Comparison of ENCODE assay signal across 20 cellular contexts in the genomic region with DNA sequence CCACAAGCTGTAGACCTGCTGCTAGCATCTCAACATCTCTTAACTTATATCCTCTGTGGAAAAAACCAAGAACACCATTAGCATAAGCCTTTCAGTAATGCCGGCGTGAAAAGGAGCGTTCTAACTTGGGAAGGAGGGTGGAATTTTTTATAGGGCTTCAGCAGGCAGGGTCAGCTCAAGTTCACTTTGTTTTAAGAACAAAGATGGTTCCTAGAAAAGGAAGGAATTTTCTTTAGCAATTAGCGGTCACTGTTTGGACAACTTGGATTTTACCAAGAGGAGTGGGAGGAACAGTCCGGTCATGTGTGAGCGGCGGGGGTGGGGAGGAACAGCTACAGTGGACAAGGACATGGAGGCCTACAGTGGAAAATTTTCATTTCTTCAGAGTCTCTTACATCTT. TPM values are rescaled to one million over a fixed set of nuclear protein-coding genes. Genes with fewer than 3 reads are reported as not detected.
DNase-seq lines count a peak whose midpoint lies in the region; ATAC-seq, FAIRE-seq and TF ChIP-seq lines count a peak whose summit lies in the region.
"Had no signal": no experiment of that assay in that cellular context is flagged by ENCODE, and none has a peak within 500 bp of the region (broad histone marks: within the 10 kb centered on the region; RNA-seq: fewer than 3 reads in every experiment).

No MANE protein-coding gene starts in this region.

- TF ChIP-seq RAD21 in A549 (conservative IDR thresholded peaks at IDR 0.05 in 1 of 2, IDR thresholded peaks at IDR 0.05 in 1 of 2) = no peak

- H3K4me3 ChIP-seq in A549 (no peak overlapping the region), hepatocyte (no peak overlapping the region), neural progenitor cell (no peak overlapping the region)
- H3K4me3 ChIP-seq in effector memory CD4-positive, alpha-beta T cell (ENCODE audit: insufficient read depth, low read depth, low read length, poor library complexity, severe bottlenecking) = no peak overlapping the region
- H3K4me3 ChIP-seq: BLaER1 had no signal

- no peaks in the 10 kb centered on the region for H4K20me1 ChIP-seq in hepatocyte (ENCODE audit: insufficient read depth, poor library complexity, severe bottlenecking)
- H4K20me1 ChIP-seq in neural progenitor cell (ENCODE audit: low read depth) = no peaks in the 10 kb centered on the region
- H4K20me1 ChIP-seq: BLaER1 had no signal

- H3K36me3 Mint-ChIP-seq in neural progenitor cell = no peaks in the 10 kb centered on the region
- H3K36me3 Mint-ChIP-seq: activated naive CD8-positive, alpha-beta T cell treated with anti-CD3 and anti-CD28 coated beads for 36 hours; natural killer cell; type B pancreatic cell had no signal

- peaks cover 32% of the 10 kb centered on the region for H3K4me1 ChIP-seq in A549
- no peaks in the 10 kb centered on the region for H3K4me1 ChIP-seq in hepatocyte (ENCODE audit: insufficient read depth)
- peaks cover 5% of the 10 kb centered on the region for H3K4me1 ChIP-seq in neural progenitor cell
- H3K4me1 ChIP-seq in effector memory CD4-positive, alpha-beta T cell (ENCODE audit: control insufficient read depth, insufficient read depth, low read length, poor library complexity, severe bottlenecking) = no peaks in the 10 kb centered on the region
- H3K4me1 ChIP-seq: BLaER1 had no signal

- TF ChIP-seq EP300 in A549 (IDR thresholded peaks at IDR 0.05) = no peak

- 91% methylated on average over 7 of the region's 7 CpGs for WGBS in A549 (ENCODE audit: missing lambda C conversion rate)
- whole genome bisulfite sequencing in hepatocyte (ENCODE audit: low lambda C conversion rate, missing lambda C conversion rate) = 59% methylated on average over 7 of the region's 7 CpGs

- H3K27ac ChIP-seq in A549 = peak overlapping the region; percentile 41 to 57
- peak overlapping the region; percentile 15 for H3K27ac ChIP-seq in hepatocyte
- H3K27ac ChIP-seq in neural progenitor cell = no peak overlapping the region
- no peak overlapping the region for H3K27ac ChIP-seq in effector memory CD4-positive, alpha-beta T cell (ENCODE audit: insufficient read depth, low read length, poor library complexity, severe bottlenecking)
- H3K27ac ChIP-seq: BLaER1, brain microvascular endothelial cell had no signal

- H3K9me2 ChIP-seq in hepatocyte (replicated peaks; ENCODE audit: insufficient read depth) = no peaks in the 10 kb centered on the region

- H3K79me2 ChIP-seq in hepatocyte (no peaks in the 10 kb centered on the region), neural progenitor cell (ENCODE audit: low read depth) (no peaks in the 10 kb centered on the region)

- peak overlapping the region; percentile 18 for H3K27ac Mint-ChIP-seq in neural progenitor cell
- H3K27ac Mint-ChIP-seq: activated CD4-positive, alpha-beta T cell treated with anti-CD3 and anti-CD28 coated beads, Interleukin-2, amount 10 ng/mL, durations not matched to agents 24 days and 14 days; activated naive CD8-positive, alpha-beta T cell treated with anti-CD3 and anti-CD28 coated beads for 36 hours; natural killer cell; type B pancreatic cell had no signal

- ATAC-seq in A549 = no peak
- ATAC-seq: natural killer cell had no signal

- no peak for DNase-seq in A549 (ENCODE audit: low read depth in 1 of 2, low spot score in 1 of 2)
- peak; percentile 16 for DNase-seq in amniotic epithelial cell (ENCODE audit: low read depth)
- no peak for DNase-seq in hepatocyte (ENCODE audit: low spot score)
- no peak for DNase-seq in neural progenitor cell (ENCODE audit: low spot score)
- no peak for DNase-seq in activated naive CD4-positive, alpha-beta T cell (lab: John Stamatoyannopoulos, UW)
- DNase-seq in NCI-H526 treated with DMSO at 0.1 percent for 48 hours (lab: John Stamatoyannopoulos, UW) = no peak
- DNase-seq in NCI-H1417 treated with DMSO at 0.1 percent for 48 hours (lab: John Stamatoyannopoulos, UW) = no peak
- DNase-seq in effector memory CD4-positive, alpha-beta T cell = no peak
- DNase-seq: activated CD4-positive, alpha-beta T cell treated with anti-CD3 and anti-CD28 coated beads, Interleukin-2, amount 10 ng/mL, durations not matched to agents 24 days and 14 days; activated naive CD8-positive, alpha-beta T cell treated with anti-CD3 and anti-CD28 coated beads for 36 hours; cortex of kidney; natural killer cell; NCI-H748 treated with DMSO at 0.1 percent for 48 hours; OCI-M1; SHP77 treated with DMSO at 0.1 percent for 48 hours had no signal

- POLR2A ChIA-PET in A549 (lab: Yijun Ruan, JAX) = no interaction called here

- H3K27me3 ChIP-seq in hepatocyte (no peaks in the 10 kb centered on the region), neural progenitor cell (no peaks in the 10 kb centered on the region)
- H3K27me3 ChIP-seq in effector memory CD4-positive, alpha-beta T cell (replicated peaks; ENCODE audit: control insufficient read depth, insufficient read depth, low read length, poor library complexity, severe bottlenecking) = no peaks in the 10 kb centered on the region
- H3K27me3 ChIP-seq: BLaER1, brain microvascular endothelial cell had no signal

- no peak overlapping the region for H3K4me3 Mint-ChIP-seq in neural progenitor cell
- H3K4me3 Mint-ChIP-seq: activated CD4-positive, alpha-beta T cell treated with anti-CD3 and anti-CD28 coated beads, Interleukin-2, amount 10 ng/mL, durations not matched to agents 24 days and 14 days; activated naive CD8-positive, alpha-beta T cell treated with anti-CD3 and anti-CD28 coated beads for 36 hours; natural killer cell; type B pancreatic cell had no signal

- TF ChIP-seq CTCF in A549 (IDR thresholded peaks at IDR 0.05) (no peak), hepatocyte (IDR thresholded peaks at IDR 0.05; ENCODE audit: poor library complexity) (no peak), neural progenitor cell (IDR thresholded peaks at IDR 0.05) (no peak)

- H3K9ac ChIP-seq in neural progenitor cell = no peak overlapping the region
- H3K9ac ChIP-seq: BLaER1 had no signal

- FAIRE-seq in A549 (lab: Jason Lieb, UNC) = no peak
- FAIRE-seq: A204.1, islet of Langerhans had no signal

- peak overlapping the region; percentile 54 for H3K4me2 ChIP-seq in A549
- H3K4me2 ChIP-seq in hepatocyte = no peak overlapping the region
- no peak overlapping the region for H3K4me2 ChIP-seq in neural progenitor cell
- H3K4me2 ChIP-seq: BLaER1 had no signal

- H3K9me3 ChIP-seq in A549 (no peaks in the 10 kb centered on the region), hepatocyte (ENCODE audit: low read depth) (no peaks in the 10 kb centered on the region), neural progenitor cell (ENCODE audit: low read depth) (no peaks in the 10 kb centered on the region)
- no peaks in the 10 kb centered on the region for H3K9me3 ChIP-seq in effector memory CD4-positive, alpha-beta T cell (ENCODE audit: control insufficient read depth, low read length)
- H3K9me3 ChIP-seq: BLaER1 had no signal

- H3F3A ChIP-seq in neural progenitor cell (ENCODE audit: low read depth) = no peaks in the 10 kb centered on the region

- H3K9me3 Mint-ChIP-seq in neural progenitor cell = no peaks in the 10 kb centered on the region
- H3K9me3 Mint-ChIP-seq: activated naive CD8-positive, alpha-beta T cell treated with anti-CD3 and anti-CD28 coated beads for 36 hours; natural killer cell; type B pancreatic cell had no signal

- CTCF ChIA-PET in A549 (lab: Yijun Ruan, JAX) = no interaction called here

- H3K27me3 Mint-ChIP-seq in neural progenitor cell (ENCODE audit: insufficient read depth, low read depth) = peaks cover 8% of the 10 kb centered on the region
- H3K27me3 Mint-ChIP-seq: type B pancreatic cell had no signal

- no peak for TF ChIP-seq POLR2A in A549 (IDR thresholded peaks at IDR 0.05; ENCODE audit: low read length)

- peaks cover 11% of the 10 kb centered on the region for H3K4me1 Mint-ChIP-seq in neural progenitor cell
- H3K4me1 Mint-ChIP-seq: activated CD4-positive, alpha-beta T cell treated with anti-CD3 and anti-CD28 coated beads, Interleukin-2, amount 10 ng/mL, durations not matched to agents 24 days and 14 days; activated naive CD8-positive, alpha-beta T cell treated with anti-CD3 and anti-CD28 coated beads for 36 hours; natural killer cell had no signal

- H2AFZ ChIP-seq in hepatocyte (peak overlapping the region; percentile 60), neural progenitor cell (replicated peaks) (no peak overlapping the region)

- H3K36me3 ChIP-seq in hepatocyte (replicated peaks; ENCODE audit: insufficient read depth, low read depth) = no peaks in the 10 kb centered on the region
- no peaks in the 10 kb centered on the region for H3K36me3 ChIP-seq in neural progenitor cell
- no peaks in the 10 kb centered on the region for H3K36me3 ChIP-seq in effector memory CD4-positive, alpha-beta T cell (ENCODE audit: control insufficient read depth, insufficient read depth, low read length)
- H3K36me3 ChIP-seq: BLaER1, brain microvascular endothelial cell had no signal

TF ChIP-seq in A549, 52 proteins besides CTCF, POLR2A, EP300 and RAD21 (continues in another document):
- TF ChIP-seq, protein P1, sequence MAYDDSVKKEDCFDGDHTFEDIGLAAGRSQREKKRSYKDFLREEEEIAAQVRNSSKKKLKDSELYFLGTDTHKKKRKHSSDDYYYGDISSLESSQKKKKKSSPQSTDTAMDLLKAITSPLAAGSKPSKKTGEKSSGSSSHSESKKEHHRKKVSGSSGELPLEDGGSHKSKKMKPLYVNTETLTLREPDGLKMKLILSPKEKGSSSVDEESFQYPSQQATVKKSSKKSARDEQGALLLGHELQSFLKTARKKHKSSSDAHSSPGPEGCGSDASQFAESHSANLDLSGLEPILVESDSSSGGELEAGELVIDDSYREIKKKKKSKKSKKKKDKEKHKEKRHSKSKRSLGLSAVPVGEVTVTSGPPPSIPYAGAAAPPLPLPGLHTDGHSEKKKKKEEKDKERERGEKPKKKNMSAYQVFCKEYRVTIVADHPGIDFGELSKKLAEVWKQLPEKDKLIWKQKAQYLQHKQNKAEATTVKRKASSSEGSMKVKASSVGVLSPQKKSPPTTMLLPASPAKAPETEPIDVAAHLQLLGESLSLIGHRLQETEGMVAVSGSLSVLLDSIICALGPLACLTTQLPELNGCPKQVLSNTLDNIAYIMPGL (CRISPR knock-in tag; IDR thresholded peaks at IDR 0.05; ENCODE audit: borderline replicate concordance) = no peak
- TF ChIP-seq E2F6 (IDR thresholded peaks at IDR 0.05; ENCODE audit: borderline replicate concordance, low read depth) (no peak), HDAC2 (IDR thresholded peaks at IDR 0.05) (no peak)

RNA-seq across cellular contexts. Expression of gene BBS10, which starts 35.9 kb away (rescaled TPM):
- polyA plus RNA-seq in A549 (2011; rRNA removed) = 11.6 and 15.1 TPM in 2 replicates
- 1.3 and 1.7 TPM in 2 replicates for polyA plus RNA-seq in A549 (2012; cell fraction: cytosol; rRNA removed)
- polyA plus RNA-seq in A549 (2012; cell fraction: nucleus; rRNA removed) = 0.82 and 1.1 TPM in 2 replicates
- polyA plus RNA-seq in A549 (2017; fragmentation: RNase III; extraction: RNeasy Plus Mini Kit Qiagen cat#74134 plus additional on column Dnase treatment) = 6.6 to 8.0 TPM (median 7.3 TPM) in 3 replicates
- 2.1 and 2.5 TPM in 2 replicates for polyA minus RNA-seq in A549 (2011; rRNA and poly(A)+ RNA removed)
- total RNA-seq in hepatocyte = 16.2 and 17.5 TPM in 2 replicates
- polyA plus RNA-seq in hepatocyte = 5.4 and 7.2 TPM in 2 replicates
- total RNA-seq in neural progenitor cell (ENCODE audit: low replicate concordance) = 22.8 and 32.7 TPM in 2 replicates

Comparison
In these comparisons a context has a peak if more than half of its experiments do, and no peak if none do; other contexts are left out.
1. H3K27ac ChIP-seq: peak in A549 (2 of 2) and hepatocyte (single experiment); none in neural progenitor cell (single experiment) and effector memory CD4-positive, alpha-beta T cell (single experiment).